8 cellular contexts compared by ENCODE assay signal in the genomic region with DNA sequence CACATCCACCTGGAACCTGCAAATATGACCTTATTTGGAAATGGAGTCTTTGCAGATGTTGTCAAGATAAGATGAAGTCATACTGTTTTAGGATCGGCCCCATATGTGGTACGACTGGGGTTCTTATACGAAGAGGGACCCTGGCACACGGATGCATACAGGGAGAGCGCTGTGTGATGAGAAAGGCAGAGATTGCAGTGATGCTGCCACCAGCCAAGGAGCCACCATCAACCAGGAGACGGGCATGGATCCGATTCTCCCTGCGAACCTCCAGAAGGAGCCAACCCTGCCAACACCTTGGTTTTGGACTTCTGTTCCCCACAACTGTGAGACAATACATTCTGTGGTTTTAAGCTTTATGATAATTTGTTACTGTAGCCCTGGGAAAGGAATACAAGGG. TPM values are rescaled to one million over a fixed set of nuclear protein-coding genes. Genes with fewer than 3 reads are reported as not detected.
"Had no signal": no experiment of that assay in that cellular context is flagged by ENCODE, and none has a peak within 500 bp of the region (broad histone marks: within the 10 kb centered on the region; RNA-seq: fewer than 3 reads in every experiment).

No MANE protein-coding gene starts in this region.

RNA-seq across cellular contexts. Expression of a gene that starts 31.2 kb away (rescaled TPM):
- total RNA-seq: LHCN-M2, MCF 10A, OCI-LY7, PC-9, Right ventricle myocardium superior, RPMI7951, SJSA1 had no signal
- polyA plus RNA-seq: SK-N-SH had no signal
